Comparison of ENCODE assay signal across 22 cellular contexts in the genomic region with DNA sequence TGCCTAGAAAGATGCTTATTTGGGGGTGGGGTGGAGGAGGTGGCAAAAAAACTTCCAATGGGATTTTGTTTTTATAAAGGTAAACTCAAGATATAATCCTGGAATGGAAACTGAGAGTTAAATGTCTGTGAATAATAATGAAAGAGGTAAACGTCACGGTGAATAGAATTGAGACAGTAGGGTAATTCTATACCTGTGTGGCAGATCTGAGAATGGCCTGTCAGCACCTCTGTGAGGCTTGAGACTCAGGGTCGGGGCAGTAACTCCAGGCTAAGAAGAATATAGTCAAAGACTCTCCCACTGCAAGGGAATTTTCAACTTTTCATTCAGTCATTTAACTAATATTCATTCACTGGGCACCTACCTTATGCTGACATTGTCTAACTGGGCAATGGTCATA.
"Had no signal": no experiment of that assay in that cellular context is flagged by ENCODE, and none has a peak within 500 bp of the region (broad histone marks: within the 10 kb centered on the region; RNA-seq: fewer than 3 reads in every experiment).

No MANE protein-coding gene starts in this region.

- H3K4me3 Mint-ChIP-seq: activated naive CD8-positive, alpha-beta T cell; activated T-helper 17 cell treated with anti-CD3 and anti-CD28 coated beads, Interleukin-2, amount 50 U/mL, for 72 hours; effector memory CD8-positive, alpha-beta T cell; naive thymus-derived CD8-positive, alpha-beta T cell; stimulated activated naive B cell treated with anti-CD40 and anti-IgM and Interleukin-4, amounts not matched to agents 10 μg/mL and 1 μg/mL and 100 μg/mL, for 72 hours had no signal

- H3K36me3 Mint-ChIP-seq: activated naive CD8-positive, alpha-beta T cell; naive thymus-derived CD8-positive, alpha-beta T cell; stimulated activated naive B cell treated with anti-CD40 and anti-IgM and Interleukin-4, amounts not matched to agents 10 μg/mL and 1 μg/mL and 100 μg/mL, for 72 hours had no signal

- H3K27me3 ChIP-seq: adrenal gland, ascending aorta, brain microvascular endothelial cell, transverse colon had no signal

- H3K4me3 ChIP-seq: adrenal gland, ascending aorta, left ventricle myocardium inferior, smooth muscle cell, transverse colon had no signal

- H3K27ac Mint-ChIP-seq: activated naive CD8-positive, alpha-beta T cell; activated T-helper 17 cell treated with anti-CD3 and anti-CD28 coated beads, Interleukin-2, amount 50 U/mL, for 72 hours; effector memory CD8-positive, alpha-beta T cell; naive thymus-derived CD8-positive, alpha-beta T cell; stimulated activated naive B cell treated with anti-CD40 and anti-IgM and Interleukin-4, amounts not matched to agents 10 μg/mL and 1 μg/mL and 100 μg/mL, for 72 hours had no signal

- H3K27ac ChIP-seq: adrenal gland, ascending aorta, brain microvascular endothelial cell, left ventricle myocardium inferior, transverse colon, WERI-Rb-1 had no signal

- DNase-seq: activated CD4-positive, alpha-beta T cell treated with anti-CD3 and anti-CD28 coated beads for 1 hour; activated CD4-positive, alpha-beta T cell treated with anti-CD3 and anti-CD28 coated beads, Interleukin-2, amount 50 U/mL, for 1 hour; activated T-cell treated with anti-CD3 and anti-CD28 coated beads, Interleukin-2, amount 50 U/mL, for 1 hour; adrenal gland; brain microvascular endothelial cell; central memory CD4-positive, alpha-beta T cell; dermis blood vessel endothelial cell; effector memory CD8-positive, alpha-beta T cell; hippocampal formation; kidney glomerular epithelial cell; left ventricle myocardium inferior; naive thymus-derived CD8-positive, alpha-beta T cell; stimulated activated CD4-positive, alpha-beta T cell treated with anti-CD3 and anti-CD28 coated beads, Interleukin-15, amount 100 ng/mL, for 24 hours; stimulated activated naive B cell treated with anti-CD40 and anti-IgM and Interleukin-4, amounts not matched to agents 10 μg/mL and 1 μg/mL and 100 μg/mL, for 72 hours; transverse colon; WERI-Rb-1 had no signal

- H3K9me3 ChIP-seq: adrenal gland, ascending aorta, left ventricle myocardium inferior, transverse colon had no signal

- H3K9me3 Mint-ChIP-seq: stimulated activated naive B cell treated with anti-CD40 and anti-IgM and Interleukin-4, amounts not matched to agents 10 μg/mL and 1 μg/mL and 100 μg/mL, for 72 hours had no signal

- H3K4me1 ChIP-seq: ascending aorta had no signal

- H3K27me3 Mint-ChIP-seq: activated naive CD8-positive, alpha-beta T cell; activated T-helper 17 cell treated with anti-CD3 and anti-CD28 coated beads, Interleukin-2, amount 50 U/mL, for 72 hours; effector memory CD8-positive, alpha-beta T cell; naive thymus-derived CD8-positive, alpha-beta T cell; stimulated activated naive B cell treated with anti-CD40 and anti-IgM and Interleukin-4, amounts not matched to agents 10 μg/mL and 1 μg/mL and 100 μg/mL, for 72 hours had no signal

- H3K4me1 Mint-ChIP-seq: activated T-helper 17 cell treated with anti-CD3 and anti-CD28 coated beads, Interleukin-2, amount 50 U/mL, for 72 hours; naive thymus-derived CD8-positive, alpha-beta T cell had no signal

- ATAC-seq: activated T-helper 17 cell treated with anti-CD3 and anti-CD28 coated beads, Interleukin-2, amount 50 U/mL, for 72 hours; effector memory CD8-positive, alpha-beta T cell; esophagus mucosa; naive thymus-derived CD8-positive, alpha-beta T cell; sciatic nerve; stimulated activated naive B cell treated with anti-CD40 and anti-IgM and Interleukin-4, amounts not matched to agents 10 μg/mL and 1 μg/mL and 100 μg/mL, for 72 hours had no signal

- H3K36me3 ChIP-seq: adrenal gland, ascending aorta, brain microvascular endothelial cell, left ventricle myocardium inferior, transverse colon, WERI-Rb-1 had no signal

- H3K4me2 ChIP-seq: smooth muscle cell had no signal
